ENCODE assay signal across 21 cellular contexts in genomic region chr3:142915636-142916035, GRCh38. TPM values are rescaled to one million over a fixed set of nuclear protein-coding genes. Genes with fewer than 3 reads are reported as not detected.
"Had no signal": no experiment of that assay in that cellular context is flagged by ENCODE, and none has a peak within 500 bp of the region (broad histone marks: within the 10 kb centered on the region; RNA-seq: fewer than 3 reads in every experiment).

No MANE protein-coding gene starts in this region.

- H3K4me1 ChIP-seq: SJSA1 had no signal

- H3K9me3 ChIP-seq: SJSA1 had no signal

- FAIRE-seq: HTR-8/SVneo, RCC 7860 had no signal

- H3K4me3 ChIP-seq: SJSA1, SK-N-MC had no signal

- H3K27ac ChIP-seq: SJSA1, SK-N-MC had no signal

- DNase-seq: KBM-7, MM.1S, NCI-H1048, NCI-H1105, NCI-H1417, NCI-H1436 treated with DMSO at 0.1 percent for 48 hours, NCI-H1694, NCI-H187 treated with DMSO at 0.1 percent for 48 hours, NCI-H2029 treated with DMSO at 0.1 percent for 48 hours, NCI-H2171 treated with DMSO at 0.1 percent for 48 hours, NCI-H345, NCI-H446 treated with DMSO at 0.1 percent for 48 hours, NCI-H510A treated with DMSO at 0.1 percent for 48 hours, Right ventricle myocardium superior, RPMI8226, SIG-M5 had no signal

- H3K36me3 ChIP-seq: SJSA1 had no signal

- H3K9me3 Mint-ChIP-seq: IgD-negative memory B cell had no signal

- H3K36me3 Mint-ChIP-seq: IgD-negative memory B cell had no signal

- H3K27ac Mint-ChIP-seq: IgD-negative memory B cell had no signal

RNA-seq across cellular contexts. Expression of gene PCOLCE2, which starts 26.8 kb away (rescaled TPM):
- polyA plus RNA-seq: IgD-negative memory B cell had no signal

RNA-seq across cellular contexts. Expression of gene PAQR9, which starts 47.8 kb away (rescaled TPM):
- total RNA-seq: SJSA1 had no signal
- polyA plus RNA-seq: IgD-negative memory B cell had no signal
